ENCODE assay signal across 1 cellular context in the genomic region with DNA sequence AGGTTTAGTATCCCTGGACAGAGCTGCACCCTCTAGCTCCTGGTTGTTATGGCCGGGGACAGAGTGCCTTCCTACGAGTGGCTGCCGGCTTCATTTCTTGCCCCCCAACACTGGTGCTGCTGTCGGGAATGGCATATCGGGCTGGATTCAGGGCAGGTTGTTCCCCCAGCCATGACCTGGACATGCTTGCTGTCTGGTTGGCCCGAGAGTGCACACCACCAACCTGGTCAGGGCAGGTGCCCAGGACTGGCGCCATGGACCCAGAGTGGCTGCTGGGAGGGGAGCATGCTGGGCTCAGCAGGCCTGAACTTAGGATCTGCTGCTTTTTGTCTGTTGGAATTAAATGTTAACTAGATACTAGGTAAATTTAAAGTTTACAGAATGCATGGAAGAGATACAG.
TF ChIP-seq lines count a peak whose summit lies in the region.

No MANE protein-coding gene starts in this region.

TF ChIP-seq in HepG2, 621 proteins besides CTCF, POLR2A, EP300 and RAD21:
- no peak for TF ChIP-seq PCBP2 (optimal IDR thresholded peaks at IDR 0.05; ENCODE audit: low read depth, low read length, poor library complexity, severe bottlenecking)
- TF ChIP-seq, protein P1, sequence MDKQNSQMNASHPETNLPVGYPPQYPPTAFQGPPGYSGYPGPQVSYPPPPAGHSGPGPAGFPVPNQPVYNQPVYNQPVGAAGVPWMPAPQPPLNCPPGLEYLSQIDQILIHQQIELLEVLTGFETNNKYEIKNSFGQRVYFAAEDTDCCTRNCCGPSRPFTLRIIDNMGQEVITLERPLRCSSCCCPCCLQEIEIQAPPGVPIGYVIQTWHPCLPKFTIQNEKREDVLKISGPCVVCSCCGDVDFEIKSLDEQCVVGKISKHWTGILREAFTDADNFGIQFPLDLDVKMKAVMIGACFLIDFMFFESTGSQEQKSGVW (CRISPR knock-in tag; IDR thresholded peaks at IDR 0.05; ENCODE audit: borderline replicate concordance), result no peak
- TF ChIP-seq, protein P2, sequence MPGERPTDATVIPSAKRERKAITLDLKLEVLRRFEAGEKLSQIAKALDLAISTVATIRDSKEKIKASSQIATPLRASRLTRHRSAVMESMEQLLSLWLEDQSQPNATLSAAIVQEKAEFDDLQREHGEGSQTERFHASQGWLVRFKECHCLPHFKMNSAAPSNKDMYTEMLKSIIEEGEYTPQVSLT (CRISPR knock-in tag; IDR thresholded peaks at IDR 0.05; ENCODE audit: borderline replicate concordance, low read depth), result no peak
- TF ChIP-seq CHD4 (IDR thresholded peaks at IDR 0.05; ENCODE audit: borderline replicate concordance, low read length), result no peak
- no peak for TF ChIP-seq ZNF30 (CRISPR knock-in tag; IDR thresholded peaks at IDR 0.05)
- TF ChIP-seq ZFP36 (IDR thresholded peaks at IDR 0.05; ENCODE audit: borderline replicate concordance, low read depth, low read length, partially characterized antibody), result no peak
- TF ChIP-seq KLF16 (CRISPR knock-in tag; IDR thresholded peaks at IDR 0.05), result no peak
- no peak for TF ChIP-seq ZFP41 (CRISPR knock-in tag; IDR thresholded peaks at IDR 0.05; ENCODE audit: borderline replicate concordance)
- TF ChIP-seq SSRP1 (CRISPR knock-in tag; IDR thresholded peaks at IDR 0.05), result no peak
- no peak for TF ChIP-seq ATF7-NPFF (CRISPR knock-in tag; IDR thresholded peaks at IDR 0.05; ENCODE audit: low read depth)
- no peak for TF ChIP-seq HNRNPH1 (optimal IDR thresholded peaks at IDR 0.05; ENCODE audit: low read depth, low read length)
- no peak for TF ChIP-seq ZNF615 (CRISPR knock-in tag; IDR thresholded peaks at IDR 0.05; ENCODE audit: borderline replicate concordance)
- no peak for TF ChIP-seq NFKBIZ (CRISPR knock-in tag; IDR thresholded peaks at IDR 0.05)
- TF ChIP-seq NCOA5 (CRISPR knock-in tag; IDR thresholded peaks at IDR 0.05), result no peak
- TF ChIP-seq, protein P3, sequence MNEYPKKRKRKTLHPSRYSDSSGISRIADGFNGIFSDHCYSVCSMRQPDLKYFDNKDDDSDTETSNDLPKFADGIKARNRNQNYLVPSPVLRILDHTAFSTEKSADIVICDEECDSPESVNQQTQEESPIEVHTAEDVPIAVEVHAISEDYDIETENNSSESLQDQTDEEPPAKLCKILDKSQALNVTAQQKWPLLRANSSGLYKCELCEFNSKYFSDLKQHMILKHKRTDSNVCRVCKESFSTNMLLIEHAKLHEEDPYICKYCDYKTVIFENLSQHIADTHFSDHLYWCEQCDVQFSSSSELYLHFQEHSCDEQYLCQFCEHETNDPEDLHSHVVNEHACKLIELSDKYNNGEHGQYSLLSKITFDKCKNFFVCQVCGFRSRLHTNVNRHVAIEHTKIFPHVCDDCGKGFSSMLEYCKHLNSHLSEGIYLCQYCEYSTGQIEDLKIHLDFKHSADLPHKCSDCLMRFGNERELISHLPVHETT (CRISPR knock-in tag; conservative IDR thresholded peaks at IDR 0.05), result no peak
- no peak for TF ChIP-seq MXI1 (IDR thresholded peaks at IDR 0.05; ENCODE audit: borderline replicate concordance, low read depth, low read length)
- TF ChIP-seq, protein P4, sequence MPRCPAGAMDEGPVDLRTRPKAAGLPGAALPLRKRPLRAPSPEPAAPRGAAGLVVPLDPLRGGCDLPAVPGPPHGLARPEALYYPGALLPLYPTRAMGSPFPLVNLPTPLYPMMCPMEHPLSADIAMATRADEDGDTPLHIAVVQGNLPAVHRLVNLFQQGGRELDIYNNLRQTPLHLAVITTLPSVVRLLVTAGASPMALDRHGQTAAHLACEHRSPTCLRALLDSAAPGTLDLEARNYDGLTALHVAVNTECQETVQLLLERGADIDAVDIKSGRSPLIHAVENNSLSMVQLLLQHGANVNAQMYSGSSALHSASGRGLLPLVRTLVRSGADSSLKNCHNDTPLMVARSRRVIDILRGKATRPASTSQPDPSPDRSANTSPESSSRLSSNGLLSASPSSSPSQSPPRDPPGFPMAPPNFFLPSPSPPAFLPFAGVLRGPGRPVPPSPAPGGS (CRISPR knock-in tag; IDR thresholded peaks at IDR 0.05), result no peak
- TF ChIP-seq, protein P5, sequence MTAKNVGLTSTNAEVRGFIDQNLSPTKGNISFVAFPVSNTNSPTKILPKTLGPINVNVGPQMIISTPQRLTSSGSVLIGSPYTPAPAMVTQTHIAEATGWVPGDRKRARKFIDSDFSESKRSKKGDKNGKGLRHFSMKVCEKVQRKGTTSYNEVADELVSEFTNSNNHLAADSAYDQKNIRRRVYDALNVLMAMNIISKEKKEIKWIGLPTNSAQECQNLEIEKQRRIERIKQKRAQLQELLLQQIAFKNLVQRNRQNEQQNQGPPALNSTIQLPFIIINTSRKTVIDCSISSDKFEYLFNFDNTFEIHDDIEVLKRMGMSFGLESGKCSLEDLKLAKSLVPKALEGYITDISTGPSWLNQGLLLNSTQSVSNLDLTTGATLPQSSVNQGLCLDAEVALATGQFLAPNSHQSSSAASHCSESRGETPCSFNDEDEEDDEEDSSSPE (CRISPR knock-in tag; IDR thresholded peaks at IDR 0.05), result no peak
TF ChIP-seq in HepG2: peak in this region for 0.
